In genomic region chr2:18790465-18791171, GRCh38 we compare ENCODE assay signal across 20 cellular contexts.
"Had no signal": no experiment of that assay in that cellular context is flagged by ENCODE, and none has a peak within 500 bp of the region (broad histone marks: within the 10 kb centered on the region; RNA-seq: fewer than 3 reads in every experiment).

No MANE protein-coding gene starts in this region.

- H3K4me3 ChIP-seq: body of pancreas, cardiac muscle cell, left ventricle myocardium inferior, upper lobe of left lung had no signal

- ATAC-seq: body of pancreas, natural killer cell, WTC11 had no signal

- H3K79me2 ChIP-seq: parathyroid adenoma had no signal

- DNase-seq: activated gamma-delta T cell treated with Interleukin-2 at 50 U/mL for 16 hours; activated T-cell treated with anti-CD3 and anti-CD28 coated beads, Interleukin-2, amount 50 U/mL, for 1 hour; anterior cingulate cortex; body of pancreas; cortex of kidney; endodermal cell; hippocampal formation; left ventricle myocardium inferior; midbrain; natural killer cell; stimulated activated CD4-positive, alpha-beta T cell treated with anti-CD3 and anti-CD28 coated beads, Interleukin-4, amount 100 ng/mL, for 1 hour; stimulated activated naive CD4-positive, alpha-beta T cell treated with Interleukin-2 at 50 U/mL for 16 hours; T-helper 9 cell had no signal

- H3K4me1 ChIP-seq: foreskin keratinocyte had no signal

- H3K27me3 ChIP-seq: body of pancreas, cardiac muscle cell, foreskin keratinocyte, neutrophil, upper lobe of left lung had no signal

- H3K27ac Mint-ChIP-seq: activated naive CD4-positive, alpha-beta T cell treated with anti-CD3 and anti-CD28 coated beads, Interleukin-2, amount 50 U/mL, for 24 hours; endodermal cell; natural killer cell; WTC11 had no signal

- H3K27ac ChIP-seq: body of pancreas, cardiac muscle cell, foreskin keratinocyte, left ventricle myocardium inferior, neutrophil, parathyroid adenoma, upper lobe of left lung had no signal

- H3K27me3 Mint-ChIP-seq: activated naive CD4-positive, alpha-beta T cell treated with anti-CD3 and anti-CD28 coated beads, Interleukin-2, amount 50 U/mL, for 24 hours had no signal

- H3K9ac ChIP-seq: parathyroid adenoma had no signal

- H3K9me3 ChIP-seq: body of pancreas, left ventricle myocardium inferior, neutrophil, upper lobe of left lung had no signal

- H3K4me3 Mint-ChIP-seq: activated naive CD4-positive, alpha-beta T cell treated with anti-CD3 and anti-CD28 coated beads, Interleukin-2, amount 50 U/mL, for 24 hours; endodermal cell; natural killer cell; WTC11 had no signal

- H3K9me3 Mint-ChIP-seq: activated naive CD4-positive, alpha-beta T cell treated with anti-CD3 and anti-CD28 coated beads, Interleukin-2, amount 50 U/mL, for 24 hours; WTC11 had no signal

- H3K36me3 Mint-ChIP-seq: WTC11 had no signal

- H3K36me3 ChIP-seq: cardiac muscle cell, left ventricle myocardium inferior, neutrophil, upper lobe of left lung had no signal

- H3K4me1 Mint-ChIP-seq: activated naive CD4-positive, alpha-beta T cell treated with anti-CD3 and anti-CD28 coated beads, Interleukin-2, amount 50 U/mL, for 24 hours; natural killer cell; WTC11 had no signal

- H2AFZ ChIP-seq: parathyroid adenoma had no signal
